9 cellular contexts compared by ENCODE assay signal in the genomic region with DNA sequence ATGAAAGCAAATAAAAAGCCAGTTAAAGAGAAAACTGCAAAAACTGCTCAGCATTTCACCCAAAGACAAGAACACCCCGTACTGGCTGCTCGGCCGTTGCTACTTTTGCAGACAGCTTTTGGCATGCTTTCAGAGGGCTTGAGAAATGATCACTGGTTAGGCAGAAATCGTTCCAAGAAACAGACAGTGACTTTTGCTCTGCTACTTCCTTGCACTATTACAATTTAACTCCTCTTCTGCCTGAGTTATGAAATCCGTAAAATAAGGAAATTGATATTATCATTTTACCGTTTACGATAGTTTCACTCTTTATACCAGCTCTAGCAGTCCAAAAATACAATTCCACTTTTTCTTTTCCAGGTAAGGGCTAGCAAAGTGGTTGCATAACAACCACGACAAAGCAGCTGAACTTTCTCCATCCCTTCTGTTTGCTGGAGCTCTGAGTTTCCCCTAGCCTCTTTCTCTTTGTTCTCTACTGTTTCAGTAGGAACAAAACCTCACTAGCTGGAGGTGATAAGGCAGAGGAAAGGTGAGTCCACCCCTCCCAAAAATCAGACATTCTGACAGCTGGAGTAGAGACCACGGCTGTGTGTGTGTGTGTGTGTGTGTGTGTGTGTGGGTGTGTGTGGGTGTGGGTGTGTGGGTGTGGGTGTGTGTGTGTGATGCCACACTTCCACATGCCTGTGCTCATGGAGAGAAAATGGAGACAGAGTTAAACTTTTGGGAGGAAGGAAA.
DNase-seq lines count a peak whose midpoint lies in the region; ATAC-seq and TF ChIP-seq lines count a peak whose summit lies in the region.
"Had no signal": no experiment of that assay in that cellular context is flagged by ENCODE, and none has a peak within 500 bp of the region (broad histone marks: within the 10 kb centered on the region; RNA-seq: fewer than 3 reads in every experiment).

No MANE protein-coding gene starts in this region.

- no peak overlapping the region for H2BK5ac ChIP-seq in trophoblast cell (ENCODE audit: low read depth, low read length, poor library complexity)

- no peak overlapping the region for H3K27ac Mint-ChIP-seq in osteocyte (ENCODE audit: unreplicated experiment)

- peak overlapping the region; percentile 38 for H2AFZ ChIP-seq in trophoblast cell (ENCODE audit: insufficient read depth, low read length, poor library complexity)

- peak overlapping the region; percentile 56 for H4K8ac ChIP-seq in trophoblast cell (ENCODE audit: low read depth, low read length)

- H2AK5ac ChIP-seq in trophoblast cell (ENCODE audit: low read length): no peak overlapping the region

- no peak overlapping the region for H3K23ac ChIP-seq in trophoblast cell (ENCODE audit: low read length)

- H3K27me3 Mint-ChIP-seq in osteocyte (ENCODE audit: unreplicated experiment): peaks cover 16% of the 10 kb centered on the region

- no peaks in the 10 kb centered on the region for H3K79me2 ChIP-seq in trophoblast cell (ENCODE audit: control insufficient read depth, insufficient read depth, low read length, poor library complexity)

- TF ChIP-seq CTCF in foreskin keratinocyte (conservative IDR thresholded peaks at IDR 0.05): no peak
- TF ChIP-seq CTCF in osteocyte (IDR thresholded peaks at IDR 0.05): no peak

- H4K12ac ChIP-seq in trophoblast cell (ENCODE audit: low read depth, low read length): no peak overlapping the region

- no peak overlapping the region for H3K27ac ChIP-seq in SK-N-MC
- peak overlapping the region; percentile 56 for H3K27ac ChIP-seq in foreskin keratinocyte
- peak overlapping the region; percentile 8 for H3K27ac ChIP-seq in trophoblast cell (ENCODE audit: low read depth, low read length)

- peak overlapping the region; percentile 32 for H3K9ac ChIP-seq in SK-N-MC (ENCODE audit: insufficient read length)
- no peak overlapping the region for H3K9ac ChIP-seq in trophoblast cell (ENCODE audit: low read length)

- H2BK120ac ChIP-seq in trophoblast cell (ENCODE audit: insufficient read depth, low read length, poor library complexity): peak overlapping the region; percentile 15

- H3K4ac ChIP-seq in trophoblast cell (ENCODE audit: low read depth, low read length): no peak overlapping the region

- H3K14ac ChIP-seq in trophoblast cell (ENCODE audit: low read length): peak overlapping the region; percentile 27

- H3K9me3 Mint-ChIP-seq in osteocyte (ENCODE audit: unreplicated experiment): no peaks in the 10 kb centered on the region

- peak overlapping the region; percentile 30; the same call in 1 of the 2 replicates for H3K4me3 ChIP-seq in SK-N-MC
- no peak overlapping the region for H3K4me3 ChIP-seq in trophoblast cell (ENCODE audit: low read depth, low read length)

- ATAC-seq in foreskin keratinocyte (no peak), HG03342 (IDR thresholded peaks at IDR 0.05; ENCODE audit: unreplicated experiment) (no peak), HG03039 (IDR thresholded peaks at IDR 0.05; ENCODE audit: unreplicated experiment) (no peak), HG02678 (IDR thresholded peaks at IDR 0.05; ENCODE audit: unreplicated experiment) (no peak)

- peak overlapping the region; percentile 46 for H2BK12ac ChIP-seq in trophoblast cell (ENCODE audit: low read length)

- DNase-seq in CD1c-positive myeloid dendritic cell (ENCODE audit: extremely low spot score): peak; percentile 72
- no peak for DNase-seq in SK-N-MC (ENCODE audit: low read depth, low spot score)
- DNase-seq in foreskin keratinocyte: no peak
- peak in 1 of 2 donors; percentile 6 for DNase-seq in trophoblast cell
- no peak for DNase-seq in osteocyte (ENCODE audit: extremely low spot score, unreplicated experiment)
- DNase-seq: NCI-H2081 had no signal

- no peak overlapping the region for H3K4me2 ChIP-seq in trophoblast cell (ENCODE audit: low read length)

- peak overlapping the region; percentile 54 for H4K91ac ChIP-seq in trophoblast cell (ENCODE audit: low read depth, low read length)

- H3K18ac ChIP-seq in trophoblast cell (ENCODE audit: low read length): no peak overlapping the region

- H3K4me1 ChIP-seq in foreskin keratinocyte (peaks cover 17% of the 10 kb centered on the region), trophoblast cell (ENCODE audit: control insufficient read depth in 1 of 2, insufficient read depth in 2 of 2, low read length in 2 of 2) (peaks cover 12 to 13% of the 10 kb centered on the region in 2 experiments)

- H3K36me3 Mint-ChIP-seq in osteocyte (ENCODE audit: unreplicated experiment): no peaks in the 10 kb centered on the region

- no peaks in the 10 kb centered on the region for H3K4me1 Mint-ChIP-seq in osteocyte (ENCODE audit: unreplicated experiment)

- H3K79me1 ChIP-seq in trophoblast cell (ENCODE audit: low read length): peaks cover 7% of the 10 kb centered on the region

- no peaks in the 10 kb centered on the region for H3K36me3 ChIP-seq in SK-N-MC (ENCODE audit: insufficient read depth, low read length)
- H3K36me3 ChIP-seq in trophoblast cell (ENCODE audit: control insufficient read depth in 1 of 2, insufficient read depth in 2 of 2, low read length in 2 of 2): no peaks in the 10 kb centered on the region

- no peak overlapping the region for H3K4me3 Mint-ChIP-seq in osteocyte (ENCODE audit: unreplicated experiment)

- no peaks in the 10 kb centered on the region for H3K27me3 ChIP-seq in foreskin keratinocyte
- H3K27me3 ChIP-seq in trophoblast cell (ENCODE audit: insufficient read depth, low read length): no peaks in the 10 kb centered on the region

- no CpG with 5 or more reads among the region's 9 CpGs for WGBS in trophoblast cell (ENCODE audit: extremely low coverage, insufficient coverage, insufficient read length)

- H3K9me3 ChIP-seq in SK-N-MC (ENCODE audit: low read depth, low read length) (no peaks in the 10 kb centered on the region), trophoblast cell (ENCODE audit: insufficient read depth, low read depth, low read length) (no peaks in the 10 kb centered on the region)
